In genomic region chr2:218402491-218402901, GRCh38 we compare ENCODE assay signal across 14 cellular contexts. TPM values are rescaled to one million over a fixed set of nuclear protein-coding genes. Genes with fewer than 3 reads are reported as not detected.
A peak's percentile ranks its signal among the peaks of the same experiment; 100 is the strongest.
DNase-seq lines count a peak whose midpoint lies in the region; ATAC-seq and TF ChIP-seq lines count a peak whose summit lies in the region.
"Had no signal": no experiment of that assay in that cellular context is flagged by ENCODE, and none has a peak within 500 bp of the region (broad histone marks: within the 10 kb centered on the region; RNA-seq: fewer than 3 reads in every experiment).

No MANE protein-coding gene starts in this region.

- H3K27ac ChIP-seq in subcutaneous abdominal adipose tissue (ENCODE audit: low read depth, low read length): peak overlapping the region; percentile 37

- peak overlapping the region; percentile 32 for H3K4me3 Mint-ChIP-seq in activated CD8-positive, alpha-beta memory T cell treated with anti-CD3 and anti-CD28 coated beads, Interleukin-2, amount 10 ng/mL, durations not matched to agents 7 days and 5 days
- peak overlapping the region; percentile 33 for H3K4me3 Mint-ChIP-seq in activated T-helper 1 cell treated with anti-CD3 and anti-CD28 coated beads, Interleukin-12 subunit alpha, Interleukin-12 subunit beta, Interleukin-2, Interleukin-4 antibody, amounts not matched to agents 30 ng/mL and 10 ng/mL and 1 ng/mL, durations not matched to agents 14 hours and 24 hours and 36 hours
- H3K4me3 Mint-ChIP-seq in mesothelial cell of epicardium: peak overlapping the region; percentile 6
- H3K4me3 Mint-ChIP-seq: activated naive CD4-positive, alpha-beta T cell treated with anti-CD3 and anti-CD28 coated beads for 36 hours had no signal

- H3K27ac Mint-ChIP-seq in activated CD8-positive, alpha-beta memory T cell treated with anti-CD3 and anti-CD28 coated beads, Interleukin-2, amount 10 ng/mL, durations not matched to agents 7 days and 5 days: peak overlapping the region; percentile 14
- H3K27ac Mint-ChIP-seq in activated T-helper 1 cell treated with anti-CD3 and anti-CD28 coated beads, Interleukin-12 subunit alpha, Interleukin-12 subunit beta, Interleukin-2, Interleukin-4 antibody, amounts not matched to agents 30 ng/mL and 10 ng/mL and 1 ng/mL, durations not matched to agents 14 hours and 24 hours and 36 hours: no peak overlapping the region
- H3K27ac Mint-ChIP-seq in mesothelial cell of epicardium: no peak overlapping the region
- H3K27ac Mint-ChIP-seq: activated naive CD4-positive, alpha-beta T cell treated with anti-CD3 and anti-CD28 coated beads for 36 hours had no signal

- H3K9me3 ChIP-seq in subcutaneous abdominal adipose tissue (ENCODE audit: control insufficient read depth in 5 of 5, low read length in 5 of 5): no peaks in the 10 kb centered on the region

- no peaks in the 10 kb centered on the region for H3K9me3 Mint-ChIP-seq in activated CD8-positive, alpha-beta memory T cell treated with anti-CD3 and anti-CD28 coated beads, Interleukin-2, amount 10 ng/mL, durations not matched to agents 7 days and 5 days (ENCODE audit: low read depth)
- no peaks in the 10 kb centered on the region for H3K9me3 Mint-ChIP-seq in activated T-helper 1 cell treated with anti-CD3 and anti-CD28 coated beads, Interleukin-12 subunit alpha, Interleukin-12 subunit beta, Interleukin-2, Interleukin-4 antibody, amounts not matched to agents 30 ng/mL and 10 ng/mL and 1 ng/mL, durations not matched to agents 14 hours and 24 hours and 36 hours
- H3K9me3 Mint-ChIP-seq in mesothelial cell of epicardium: no peaks in the 10 kb centered on the region
- H3K9me3 Mint-ChIP-seq: activated naive CD4-positive, alpha-beta T cell treated with anti-CD3 and anti-CD28 coated beads for 36 hours had no signal

- H3K27me3 ChIP-seq in subcutaneous abdominal adipose tissue (ENCODE audit: control insufficient read depth in 5 of 5, insufficient read depth in 4 of 5, low read length in 5 of 5): no peaks in the 10 kb centered on the region

- ATAC-seq in activated CD8-positive, alpha-beta memory T cell treated with anti-CD3 and anti-CD28 coated beads, Interleukin-2, amount 10 ng/mL, durations not matched to agents 7 days and 5 days: no peak
- no peak for ATAC-seq in GM21576 (IDR thresholded peaks at IDR 0.05; ENCODE audit: unreplicated experiment)

- no peak overlapping the region for H3K4me3 ChIP-seq in subcutaneous abdominal adipose tissue (ENCODE audit: low read depth in 1 of 5, low read length in 5 of 5)

- CTCF ChIA-PET in activated CD8-positive, alpha-beta memory T cell treated with anti-CD3 and anti-CD28 coated beads, Interleukin-2, amount 10 ng/mL, durations not matched to agents 7 days and 5 days (lab: Charles Lee): interaction anchor here (1.1 kb wide), 1 partner anchor 101 kb away, joined by 4 read pairs; no protein-coding TSS in a partner anchor

- H3K9ac ChIP-seq in subcutaneous abdominal adipose tissue (ENCODE audit: low read length in 5 of 5): peak overlapping the region in 1 of 5 donors; percentile 71

- H3K4me1 Mint-ChIP-seq in activated CD8-positive, alpha-beta memory T cell treated with anti-CD3 and anti-CD28 coated beads, Interleukin-2, amount 10 ng/mL, durations not matched to agents 7 days and 5 days: peaks cover 58% of the 10 kb centered on the region
- H3K4me1 Mint-ChIP-seq in activated T-helper 1 cell treated with anti-CD3 and anti-CD28 coated beads, Interleukin-12 subunit alpha, Interleukin-12 subunit beta, Interleukin-2, Interleukin-4 antibody, amounts not matched to agents 30 ng/mL and 10 ng/mL and 1 ng/mL, durations not matched to agents 14 hours and 24 hours and 36 hours (ENCODE audit: low read depth): peaks cover 25% of the 10 kb centered on the region
- peaks cover 36% of the 10 kb centered on the region for H3K4me1 Mint-ChIP-seq in mesothelial cell of epicardium

- peaks cover 15 to 75% (median 66%) of the 10 kb centered on the region in 5 donors for H3K4me1 ChIP-seq in subcutaneous abdominal adipose tissue (ENCODE audit: control insufficient read depth in 5 of 5, insufficient read depth in 5 of 5, low read length in 5 of 5)

- H3K36me3 ChIP-seq in subcutaneous abdominal adipose tissue (ENCODE audit: control insufficient read depth in 5 of 5, insufficient read depth in 5 of 5, low read length in 5 of 5): peaks cover 0 to 42% (median 30%) of the 10 kb centered on the region in 5 donors

- intact Hi-C loops in activated T-helper 1 cell treated with anti-CD3 and anti-CD28 coated beads, Interleukin-12 subunit alpha, Interleukin-12 subunit beta, Interleukin-2, Interleukin-4 antibody, amounts not matched to agents 30 ng/mL and 10 ng/mL and 1 ng/mL, durations not matched to agents 14 hours and 24 hours and 36 hours (cut with micrococcal nuclease): no loop called here

- H3K27me3 Mint-ChIP-seq in activated CD8-positive, alpha-beta memory T cell treated with anti-CD3 and anti-CD28 coated beads, Interleukin-2, amount 10 ng/mL, durations not matched to agents 7 days and 5 days: no peaks in the 10 kb centered on the region
- H3K27me3 Mint-ChIP-seq in activated T-helper 1 cell treated with anti-CD3 and anti-CD28 coated beads, Interleukin-12 subunit alpha, Interleukin-12 subunit beta, Interleukin-2, Interleukin-4 antibody, amounts not matched to agents 30 ng/mL and 10 ng/mL and 1 ng/mL, durations not matched to agents 14 hours and 24 hours and 36 hours (ENCODE audit: insufficient read depth): no peaks in the 10 kb centered on the region
- H3K27me3 Mint-ChIP-seq in mesothelial cell of epicardium (ENCODE audit: low read depth): no peaks in the 10 kb centered on the region

- H3K36me3 Mint-ChIP-seq in activated CD8-positive, alpha-beta memory T cell treated with anti-CD3 and anti-CD28 coated beads, Interleukin-2, amount 10 ng/mL, durations not matched to agents 7 days and 5 days: peaks cover 19% of the 10 kb centered on the region
- H3K36me3 Mint-ChIP-seq in activated T-helper 1 cell treated with anti-CD3 and anti-CD28 coated beads, Interleukin-12 subunit alpha, Interleukin-12 subunit beta, Interleukin-2, Interleukin-4 antibody, amounts not matched to agents 30 ng/mL and 10 ng/mL and 1 ng/mL, durations not matched to agents 14 hours and 24 hours and 36 hours (ENCODE audit: low read depth): peaks cover 13% of the 10 kb centered on the region
- H3K36me3 Mint-ChIP-seq in mesothelial cell of epicardium: peaks cover 12% of the 10 kb centered on the region

- no peak for DNase-seq in activated CD8-positive, alpha-beta memory T cell treated with anti-CD3 and anti-CD28 coated beads, Interleukin-2, amount 10 ng/mL, durations not matched to agents 7 days and 5 days
- no peak for DNase-seq in activated CD8-positive, alpha-beta memory T cell treated with anti-CD3 and anti-CD28 coated beads, Interleukin-2, amount 50 U/mL, for 4 hours
- no peak for DNase-seq in activated T-helper 1 cell treated with anti-CD3 and anti-CD28 coated beads, Interleukin-12 subunit alpha, Interleukin-12 subunit beta, Interleukin-2, Interleukin-4 antibody, amounts not matched to agents 30 ng/mL and 10 ng/mL and 1 ng/mL, durations not matched to agents 14 hours and 24 hours and 36 hours (ENCODE audit: low spot score)
- DNase-seq in mesothelial cell of epicardium (ENCODE audit: low spot score in 2 of 2, unreplicated experiment in 2 of 2) (no peak), NCI-H128 (lab: John Stamatoyannopoulos, UW; ENCODE audit: unreplicated experiment) (no peak), NCI-H526 (lab: John Stamatoyannopoulos, UW) (no peak)
- DNase-seq: activated CD4-positive, alpha-beta T cell treated with anti-CD3 and anti-CD28 coated beads for 48 hours; activated naive CD4-positive, alpha-beta T cell treated with anti-CD3 and anti-CD28 coated beads for 36 hours; GOT3; small intestine had no signal

- TF ChIP-seq CTCF in mesothelial cell of epicardium (IDR thresholded peaks at IDR 0.05; ENCODE audit: unreplicated experiment): no peak

RNA-seq across cellular contexts. Expression of gene CTDSP1, which starts 2.8 kb away (rescaled TPM):
- total RNA-seq in activated CD8-positive, alpha-beta memory T cell treated with anti-CD3 and anti-CD28 coated beads, Interleukin-2, amount 10 ng/mL, durations not matched to agents 7 days and 5 days: 100 to 1,000 TPM; 149 to 152 TPM
- total RNA-seq in activated T-helper 1 cell treated with anti-CD3 and anti-CD28 coated beads, Interleukin-12 subunit alpha, Interleukin-12 subunit beta, Interleukin-2, Interleukin-4 antibody, amounts not matched to agents 30 ng/mL and 10 ng/mL and 1 ng/mL, durations not matched to agents 14 hours and 24 hours and 36 hours: 105 and 106 TPM in 2 replicates
- 134 to 142 TPM (median 136 TPM) in 3 replicates for total RNA-seq in mesothelial cell of epicardium

RNA-seq across cellular contexts. Expression of gene VIL1, which starts 16.4 kb away (rescaled TPM):
- under 1 TPM in 1 of 2 experiments, not detected in 1; 0.73 TPM for total RNA-seq in activated CD8-positive, alpha-beta memory T cell treated with anti-CD3 and anti-CD28 coated beads, Interleukin-2, amount 10 ng/mL, durations not matched to agents 7 days and 5 days
- total RNA-seq in activated T-helper 1 cell treated with anti-CD3 and anti-CD28 coated beads, Interleukin-12 subunit alpha, Interleukin-12 subunit beta, Interleukin-2, Interleukin-4 antibody, amounts not matched to agents 30 ng/mL and 10 ng/mL and 1 ng/mL, durations not matched to agents 14 hours and 24 hours and 36 hours: not detected in 2 replicates
- total RNA-seq in mesothelial cell of epicardium: 0.29 to 0.64 TPM (median 0.54 TPM) in 3 replicates
- total RNA-seq: activated naive CD4-positive, alpha-beta T cell treated with anti-CD3 and anti-CD28 coated beads for 36 hours; urinary bladder had no signal

RNA-seq across cellular contexts. Expression of gene SLC11A1, which starts 20.4 kb away (rescaled TPM):
- total RNA-seq in activated CD8-positive, alpha-beta memory T cell treated with anti-CD3 and anti-CD28 coated beads, Interleukin-2, amount 10 ng/mL, durations not matched to agents 7 days and 5 days: under 1 TPM; 0.18 to 0.35 TPM
- 0.05 and 0.27 TPM in 2 replicates for total RNA-seq in activated T-helper 1 cell treated with anti-CD3 and anti-CD28 coated beads, Interleukin-12 subunit alpha, Interleukin-12 subunit beta, Interleukin-2, Interleukin-4 antibody, amounts not matched to agents 30 ng/mL and 10 ng/mL and 1 ng/mL, durations not matched to agents 14 hours and 24 hours and 36 hours
- total RNA-seq in mesothelial cell of epicardium: 0.53 to 0.79 TPM (median 0.76 TPM) in 3 replicates
- total RNA-seq: activated naive CD4-positive, alpha-beta T cell treated with anti-CD3 and anti-CD28 coated beads for 36 hours had no signal

RNA-seq across cellular contexts. Expression of gene CATIP, which starts 45.8 kb away (rescaled TPM):
- total RNA-seq in activated CD8-positive, alpha-beta memory T cell treated with anti-CD3 and anti-CD28 coated beads, Interleukin-2, amount 10 ng/mL, durations not matched to agents 7 days and 5 days: not detected
- not detected in 2 replicates for total RNA-seq in activated T-helper 1 cell treated with anti-CD3 and anti-CD28 coated beads, Interleukin-12 subunit alpha, Interleukin-12 subunit beta, Interleukin-2, Interleukin-4 antibody, amounts not matched to agents 30 ng/mL and 10 ng/mL and 1 ng/mL, durations not matched to agents 14 hours and 24 hours and 36 hours
- total RNA-seq in mesothelial cell of epicardium: 0.16 TPM in 1 of 3 replicates, not detected in the others
- total RNA-seq: activated naive CD4-positive, alpha-beta T cell treated with anti-CD3 and anti-CD28 coated beads for 36 hours; mononuclear cell; urinary bladder had no signal
